22 cellular contexts compared by ENCODE assay signal in genomic region chr4:71020611-71021010, GRCh38. TPM values are rescaled to one million over a fixed set of nuclear protein-coding genes. Genes with fewer than 3 reads are reported as not detected.
DNase-seq lines count a peak whose midpoint lies in the region; ATAC-seq, FAIRE-seq and TF ChIP-seq lines count a peak whose summit lies in the region.
"Had no signal": no experiment of that assay in that cellular context is flagged by ENCODE, and none has a peak within 500 bp of the region (broad histone marks: within the 10 kb centered on the region; RNA-seq: fewer than 3 reads in every experiment).

No MANE protein-coding gene starts in this region.

- no peaks in the 10 kb centered on the region for H3K27me3 ChIP-seq in CD4-positive, alpha-beta T cell (ENCODE audit: control insufficient read depth, insufficient read depth, low read length)
- no peaks in the 10 kb centered on the region for H3K27me3 ChIP-seq in right atrium auricular region
- H3K27me3 ChIP-seq: BLaER1 had no signal

- H3K4me3 ChIP-seq in LNCaP clone FGC (ENCODE audit: low read depth, low read length) (no peak overlapping the region), choroid plexus epithelial cell (ENCODE audit: low read depth, low read length) (no peak overlapping the region), right atrium auricular region (no peak overlapping the region)
- H3K4me3 ChIP-seq: A549, BLaER1 had no signal

- intact Hi-C loops in CD4-positive, alpha-beta T cell (cut with DNase I, micrococcal nuclease) = no loop called here
- intact Hi-C loops in posterior cingulate gyrus (cut with DNase I) = no loop called here

- H3K9me3 Mint-ChIP-seq in CD4-positive, alpha-beta T cell = no peaks in the 10 kb centered on the region
- H3K9me3 Mint-ChIP-seq: CD8-positive, alpha-beta T cell had no signal

- no peaks in the 10 kb centered on the region for H3K9me3 ChIP-seq in CD4-positive, alpha-beta T cell (ENCODE audit: control insufficient read depth, low read length)
- H3K9me3 ChIP-seq in right atrium auricular region = no peaks in the 10 kb centered on the region
- H3K9me3 ChIP-seq: A549, BLaER1 had no signal

- CTCF ChIA-PET in CD4-positive, alpha-beta T cell (lab: Charles Lee) = interaction anchor here (0.7 kb wide), 1 partner anchor 34 kb away, joined by 3 read pairs; no protein-coding TSS in a partner anchor

- POLR2A ChIA-PET in CD4-positive, alpha-beta T cell (lab: Charles Lee) = no interaction called here

- no peaks in the 10 kb centered on the region for H3K27me3 Mint-ChIP-seq in CD4-positive, alpha-beta T cell

- peak overlapping the region; percentile 49 for H3K27ac Mint-ChIP-seq in CD4-positive, alpha-beta T cell

- peaks cover 51% of the 10 kb centered on the region for H3K36me3 Mint-ChIP-seq in CD4-positive, alpha-beta T cell (ENCODE audit: low read depth)

- H3K36me3 ChIP-seq in right atrium auricular region = no peaks in the 10 kb centered on the region

- H3K4me1 Mint-ChIP-seq in CD4-positive, alpha-beta T cell (ENCODE audit: low read depth) = peaks cover 12% of the 10 kb centered on the region

- no peak overlapping the region for H3K27ac ChIP-seq in CD4-positive, alpha-beta T cell (ENCODE audit: low read depth, low read length)
- H3K27ac ChIP-seq in right atrium auricular region = no peak overlapping the region
- H3K27ac ChIP-seq: A549, BLaER1 had no signal

- TF ChIP-seq CTCF in CD4-positive, alpha-beta T cell (IDR thresholded peaks at IDR 0.05) = no peak
- TF ChIP-seq CTCF in LNCaP clone FGC (IDR thresholded peaks at IDR 0.05; ENCODE audit: control insufficient read depth, extremely low read depth, insufficient read depth) (no peak), choroid plexus epithelial cell (conservative IDR thresholded peaks at IDR 0.05; ENCODE audit: low read depth, low read length) (no peak), right atrium auricular region (IDR thresholded peaks at IDR 0.05) (no peak)

- DNase-seq in CD4-positive, alpha-beta T cell = no peak
- DNase-seq in LNCaP clone FGC (ENCODE audit: low read depth) (peak; percentile 11), choroid plexus epithelial cell (ENCODE audit: low read depth) (peak; percentile 40), iris pigment epithelial cell (ENCODE audit: low read depth) (peak; percentile 16), right atrium auricular region (ENCODE audit: low spot score) (no peak), urothelium cell line (ENCODE audit: low spot score) (no peak), posterior cingulate gyrus (no peak)
- DNase-seq: Calu3; CD8-positive, alpha-beta T cell; DMS53; KG1; NCI-H1417 treated with DMSO at 0.1 percent for 48 hours; NCI-H1930; NCI-H226; NCI-H524 treated with DMSO at 0.1 percent for 48 hours; PC-3; RPMI8226; SHP77 treated with DMSO at 0.1 percent for 48 hours had no signal

- no peak for FAIRE-seq in urothelium cell line (lab: Jason Lieb, UNC)
- FAIRE-seq: A549, HepG2 had no signal

- H3K4me1 ChIP-seq in right atrium auricular region = no peaks in the 10 kb centered on the region
- H3K4me1 ChIP-seq: BLaER1 had no signal

- no peak overlapping the region for H3K4me3 Mint-ChIP-seq in CD4-positive, alpha-beta T cell
- H3K4me3 Mint-ChIP-seq: CD8-positive, alpha-beta T cell had no signal

- no peak for ATAC-seq in CD4-positive, alpha-beta T cell (ENCODE audit: poor library complexity)
- no peak for ATAC-seq in HG03354 (IDR thresholded peaks at IDR 0.05; ENCODE audit: poor library complexity, severe bottlenecking, unreplicated experiment)
- ATAC-seq: A549; CD8-positive, alpha-beta T cell; HepG2; PC-3 had no signal

RNA-seq across cellular contexts. Expression of gene DCK, which starts 27.2 kb away (rescaled TPM):
- total RNA-seq in CD4-positive, alpha-beta T cell = 10 to 100 TPM; 12.8 to 13.9 TPM
- total RNA-seq in right atrium auricular region = 1 to 10 TPM; 7.7 to 8.2 TPM

Comparison
In these comparisons a context has a peak if more than half of its experiments do, and no peak if none do; other contexts are left out.
1. DNase-seq: peak in LNCaP clone FGC (single experiment), choroid plexus epithelial cell (single experiment) and iris pigment epithelial cell (single experiment); none in CD4-positive, alpha-beta T cell (0 of 10), right atrium auricular region (single experiment), urothelium cell line (single experiment) and posterior cingulate gyrus (0 of 10).